ENCODE assay signal across 25 cellular contexts in genomic region chr3:17831366-17831765, GRCh38.
DNase-seq lines count a peak whose midpoint lies in the region; FAIRE-seq and TF ChIP-seq lines count a peak whose summit lies in the region.
"Had no signal": no experiment of that assay in that cellular context is flagged by ENCODE, and none has a peak within 500 bp of the region (broad histone marks: within the 10 kb centered on the region; RNA-seq: fewer than 3 reads in every experiment).

No MANE protein-coding gene starts in this region.

- H3K36me3 Mint-ChIP-seq in activated naive CD4-positive, alpha-beta T cell treated with anti-CD3 and anti-CD28 coated beads for 36 hours (ENCODE audit: low read depth): no peaks in the 10 kb centered on the region
- H3K36me3 Mint-ChIP-seq: T-cell had no signal

- TF ChIP-seq EP300 in esophagus muscularis mucosa (IDR thresholded peaks at IDR 0.05): no peak

- no peak overlapping the region for H3K4me3 ChIP-seq in PC-9
- H3K4me3 ChIP-seq in endothelial cell of umbilical vein (replicated peaks in 1 of 3; ENCODE audit: insufficient read depth in 1 of 3, low read depth in 1 of 3, low read length in 3 of 3): no peak overlapping the region
- H3K4me3 ChIP-seq in esophagus muscularis mucosa: no peak overlapping the region
- H3K4me3 ChIP-seq: body of pancreas, lung, sigmoid colon had no signal

- POLR2A ChIA-PET in PC-9 (lab: Charles Lee; ENCODE audit: unreplicated experiment) (interaction anchor here (0.6 kb wide), 1 partner anchor 21 kb away, joined by 5 read pairs; no protein-coding TSS in a partner anchor), endothelial cell of umbilical vein (lab: Charles Lee) (no interaction called here)

- H3K9me1 ChIP-seq in endothelial cell of umbilical vein (replicated peaks; ENCODE audit: control insufficient read depth, extremely low read depth, insufficient read depth, low read length): no peaks in the 10 kb centered on the region

- no peaks in the 10 kb centered on the region for H3K9me2 ChIP-seq in PC-9 (ENCODE audit: insufficient read depth)

- no peak overlapping the region for H2AFZ ChIP-seq in PC-9
- no peak overlapping the region for H2AFZ ChIP-seq in endothelial cell of umbilical vein (ENCODE audit: low read depth, low read length)

- no peaks in the 10 kb centered on the region for H3K27me3 Mint-ChIP-seq in activated naive CD4-positive, alpha-beta T cell treated with anti-CD3 and anti-CD28 coated beads for 36 hours (ENCODE audit: low read depth)
- H3K27me3 Mint-ChIP-seq: progenitor cell of endocrine pancreas, T-cell had no signal

- H3K9me3 ChIP-seq in PC-9 (ENCODE audit: insufficient read depth, low read depth): no peaks in the 10 kb centered on the region
- H3K9me3 ChIP-seq in endothelial cell of umbilical vein (replicated peaks; ENCODE audit: control insufficient read depth, insufficient read depth, low read length): no peaks in the 10 kb centered on the region
- no peaks in the 10 kb centered on the region for H3K9me3 ChIP-seq in esophagus muscularis mucosa
- H3K9me3 ChIP-seq: body of pancreas, sigmoid colon had no signal

- TF ChIP-seq CTCF in PC-9 (conservative IDR thresholded peaks at IDR 0.05) (no peak), endothelial cell of umbilical vein (IDR thresholded peaks at IDR 0.05; ENCODE audit: extremely low read depth in 1 of 2, insufficient read depth in 1 of 2, low read depth in 1 of 2, low read length in 2 of 2) (no peak), esophagus muscularis mucosa (IDR thresholded peaks at IDR 0.05) (no peak)

- TF ChIP-seq POLR2A in endothelial cell of umbilical vein (IDR thresholded peaks at IDR 0.05; ENCODE audit: low read depth, low read length): no peak
- TF ChIP-seq POLR2A in esophagus muscularis mucosa (IDR thresholded peaks at IDR 0.05; ENCODE audit: low read depth): no peak

- peaks cover 5% of the 10 kb centered on the region; the same call in 1 of the 2 replicates for H3F3A ChIP-seq in PC-9 (ENCODE audit: insufficient read depth, low read depth)

- no peaks in the 10 kb centered on the region for H3K36me3 ChIP-seq in PC-9 (ENCODE audit: low read depth)
- H3K36me3 ChIP-seq in endothelial cell of umbilical vein (ENCODE audit: control insufficient read depth in 2 of 2, extremely low read depth in 1 of 2, insufficient read depth in 2 of 2, low read length in 2 of 2): no peaks in the 10 kb centered on the region
- no peaks in the 10 kb centered on the region for H3K36me3 ChIP-seq in esophagus muscularis mucosa
- H3K36me3 ChIP-seq: sigmoid colon had no signal

- H3K9ac ChIP-seq in endothelial cell of umbilical vein (replicated peaks; ENCODE audit: extremely low read depth, insufficient read depth, low read length): no peak overlapping the region

- H3K4me3 Mint-ChIP-seq in activated naive CD4-positive, alpha-beta T cell treated with anti-CD3 and anti-CD28 coated beads for 36 hours: no peak overlapping the region
- H3K4me3 Mint-ChIP-seq: activated CD8-positive, alpha-beta T cell treated with anti-CD3 and anti-CD28 coated beads for 36 hours; CD4-positive, alpha-beta T cell; T-cell had no signal

- no peaks in the 10 kb centered on the region for H3K9me3 Mint-ChIP-seq in activated naive CD4-positive, alpha-beta T cell treated with anti-CD3 and anti-CD28 coated beads for 36 hours
- H3K9me3 Mint-ChIP-seq: activated CD8-positive, alpha-beta T cell treated with anti-CD3 and anti-CD28 coated beads for 36 hours; CD4-positive, alpha-beta T cell; T-cell had no signal

- H4K20me1 ChIP-seq in PC-9 (ENCODE audit: insufficient read depth) (no peaks in the 10 kb centered on the region), endothelial cell of umbilical vein (replicated peaks; ENCODE audit: control insufficient read depth, extremely low read depth, insufficient read depth, low read length) (no peaks in the 10 kb centered on the region)

- CTCF ChIA-PET in PC-9 (lab: Charles Lee): no interaction called here
- CTCF ChIA-PET in endothelial cell of umbilical vein (lab: Charles Lee): interaction anchor here (1.0 to 1.9 kb wide), 3 partner anchors 10 to 287 kb away, joined by 3 to 14 read pairs (median 13); no protein-coding TSS in a partner anchor
- CTCF ChIA-PET in activated naive CD4-positive, alpha-beta T cell treated with anti-CD3 and anti-CD28 coated beads for 36 hours (lab: Charles Lee): interaction anchor here (0.6 to 3.0 kb wide), 2 partner anchors 10 to 882 kb away, joined by 4 to 15 read pairs; no protein-coding TSS in a partner anchor

- peak; percentile 68 for DNase-seq in HCEC 1CT
- peak in 1 of 2 experiments; percentile 39 for DNase-seq in PC-9
- DNase-seq in endothelial cell of umbilical vein (ENCODE audit: low read depth, low spot score): no peak
- peak; percentile 49 for DNase-seq in iris pigment epithelial cell (ENCODE audit: low read depth)
- DNase-seq in esophagus muscularis mucosa (ENCODE audit: extremely low spot score): no peak
- DNase-seq in Ammon's horn (ENCODE audit: low spot score): no peak
- DNase-seq in activated naive CD4-positive, alpha-beta T cell treated with anti-CD3 and anti-CD28 coated beads for 36 hours: no peak
- DNase-seq in NCI-H2227 treated with DMSO at 0.1 percent for 48 hours (lab: John Stamatoyannopoulos, UW): no peak
- DNase-seq: activated CD8-positive, alpha-beta T cell treated with anti-CD3 and anti-CD28 coated beads for 36 hours; activated effector memory CD4-positive, alpha-beta T cell treated with Interleukin-2 at 50 U/mL for 16 hours; body of pancreas; CD4-positive, alpha-beta T cell; DMS 273 treated with DMSO at 0.1 percent for 48 hours; erythroblast; glutamatergic neuron; KG1; kidney glomerular epithelial cell; NCI-H1694; NCI-H774; Right ventricle myocardium superior; sigmoid colon; stimulated activated CD8-positive, alpha-beta memory T cell treated with anti-CD3 and anti-CD28 coated beads, Interleukin-4, amount 100 ng/mL, for 48 hours; T-cell had no signal

- H3K4me2 ChIP-seq in PC-9: 0 out of 2 replicates have a peak overlapping the region, but pooled peaks have one; percentile 3
- no peak overlapping the region for H3K4me2 ChIP-seq in endothelial cell of umbilical vein (ENCODE audit: insufficient read depth, low read length)

- no peak for FAIRE-seq in endothelial cell of umbilical vein (lab: Jason Lieb, UNC)

- no TSS peak for BruUV-seq in PC-9 (replicated peaks; lab: Mats Ljungman, UMichigan)
- BruUV-seq in endothelial cell of umbilical vein (replicated peaks; lab: Mats Ljungman, UMichigan): no TSS peak

- H3K27ac Mint-ChIP-seq in activated naive CD4-positive, alpha-beta T cell treated with anti-CD3 and anti-CD28 coated beads for 36 hours: no peak overlapping the region
- H3K27ac Mint-ChIP-seq: activated CD8-positive, alpha-beta T cell treated with anti-CD3 and anti-CD28 coated beads for 36 hours; CD4-positive, alpha-beta T cell; progenitor cell of endocrine pancreas; T-cell had no signal

- H3K4me1 ChIP-seq in PC-9 (replicated peaks; ENCODE audit: insufficient read depth) (peaks cover 5% of the 10 kb centered on the region; the same call in 1 of the 2 replicates), endothelial cell of umbilical vein (ENCODE audit: control insufficient read depth, extremely low read depth, insufficient read depth, low read length) (no peaks in the 10 kb centered on the region), esophagus muscularis mucosa (no peaks in the 10 kb centered on the region)
- H3K4me1 ChIP-seq: body of pancreas, sigmoid colon had no signal

- no peaks in the 10 kb centered on the region for H3K4me1 Mint-ChIP-seq in activated naive CD4-positive, alpha-beta T cell treated with anti-CD3 and anti-CD28 coated beads for 36 hours (ENCODE audit: low read depth)
- H3K4me1 Mint-ChIP-seq: T-cell had no signal

- no peaks in the 10 kb centered on the region for H3K27me3 ChIP-seq in PC-9 (ENCODE audit: insufficient read depth, low read depth)
- H3K27me3 ChIP-seq in endothelial cell of umbilical vein (ENCODE audit: control insufficient read depth in 2 of 2, insufficient read depth in 2 of 2, low read length in 2 of 2): peaks cover 0 to 6% of the 10 kb centered on the region in 2 experiments
- H3K27me3 ChIP-seq in esophagus muscularis mucosa: no peaks in the 10 kb centered on the region
- H3K27me3 ChIP-seq: body of pancreas, sigmoid colon had no signal

- intact Hi-C loops in PC-9 (cut with micrococcal nuclease; ENCODE audit: unreplicated experiment) (loop anchor here (5.0 to 10.0 kb wide), 2 partner anchors 89 to 187 kb away; partner anchors contain the start of gene TBC1D5), endothelial cell of umbilical vein (cut with micrococcal nuclease) (no loop called here), esophagus muscularis mucosa (cut with DNase I) (no loop called here)
- intact Hi-C loops in activated naive CD4-positive, alpha-beta T cell treated with anti-CD3 and anti-CD28 coated beads for 36 hours (cut with micrococcal nuclease): no loop called here

- H3K27ac ChIP-seq in PC-9 (no peak overlapping the region), endothelial cell of umbilical vein (ENCODE audit: insufficient read depth, low read depth, low read length) (no peak overlapping the region), esophagus muscularis mucosa (replicated peaks in 1 of 4) (no peak overlapping the region)
- H3K27ac ChIP-seq: body of pancreas, sigmoid colon had no signal

- dilution Hi-C loops in endothelial cell of umbilical vein (cut with MboI; ENCODE audit: extremely low pct_ligation_motif_present, low sequenced_read_pairs): loop anchor here (25.0 kb wide), 1 partner anchor 394 kb away; no protein-coding TSS in a partner anchor

- H3K79me2 ChIP-seq in PC-9 (ENCODE audit: low read depth): no peaks in the 10 kb centered on the region
- H3K79me2 ChIP-seq in endothelial cell of umbilical vein (ENCODE audit: control insufficient read depth, insufficient read depth, low read length): no peaks in the 10 kb centered on the region

TF ChIP-seq in endothelial cell of umbilical vein, 7 proteins besides CTCF, POLR2A, EP300 and RAD21:
- TF ChIP-seq EZH2 (IDR thresholded peaks at IDR 0.05; ENCODE audit: borderline replicate concordance, low read depth, low read length, severe bottlenecking) (no peak), POLR2AphosphoS5 (IDR thresholded peaks at IDR 0.05; ENCODE audit: insufficient read depth, low read depth, low read length) (no peak), MYC (IDR thresholded peaks at IDR 0.05; ENCODE audit: low read depth, low read length) (no peak), FOS (IDR thresholded peaks at IDR 0.05; ENCODE audit: borderline replicate concordance, insufficient read depth, low read length) (peak; percentile 38), MAX (IDR thresholded peaks at IDR 0.05; ENCODE audit: insufficient read depth, insufficient read length) (no peak), GATA2 (IDR thresholded peaks at IDR 0.05; ENCODE audit: insufficient read depth, insufficient read length, low read depth, low read length) (no peak)

Comparison
In these comparisons a context has a peak if more than half of its experiments do, and no peak if none do; other contexts are left out.
1. DNase-seq: peak in HCEC 1CT (single experiment) and iris pigment epithelial cell (single experiment); none in endothelial cell of umbilical vein (single experiment), esophagus muscularis mucosa (single experiment), Ammon's horn (single experiment), activated naive CD4-positive, alpha-beta T cell treated with anti-CD3 and anti-CD28 coated beads for 36 hours (single experiment) and NCI-H2227 treated with DMSO at 0.1 percent for 48 hours (single experiment).